In genomic region chr5:164312801-164313200, GRCh38 we compare ENCODE assay signal across 39 cellular contexts.
"Had no signal": no experiment of that assay in that cellular context is flagged by ENCODE, and none has a peak within 500 bp of the region (broad histone marks: within the 10 kb centered on the region; RNA-seq: fewer than 3 reads in every experiment).

No MANE protein-coding gene starts in this region.

- FAIRE-seq: astrocyte, bronchial epithelial cell had no signal

- H3K27ac ChIP-seq: adrenal gland, ascending aorta, body of pancreas, brain microvascular endothelial cell, breast epithelium, cardiac muscle cell had no signal

- H3K9me3 Mint-ChIP-seq: activated naive CD4-positive, alpha-beta T cell treated with anti-CD3 and anti-CD28 coated beads, Interleukin-2, amount 50 U/mL, for 24 hours; activated naive CD8-positive, alpha-beta T cell treated with anti-CD3 and anti-CD28 coated beads for 36 hours; activated naive CD8-positive, alpha-beta T cell treated with anti-CD3 and anti-CD28 coated beads, Interleukin-2, amount 10 ng/mL, durations not matched to agents 7 days and 5 days; activated T-helper 1 cell treated with anti-CD3 and anti-CD28 coated beads, Interleukin-12 subunit alpha, Interleukin-12 subunit beta, Interleukin-2, Interleukin-4 antibody, amounts not matched to agents 30 ng/mL and 10 ng/mL and 1 ng/mL, durations not matched to agents 14 hours and 24 hours and 36 hours; activated T-helper 2 cell treated with anti-CD3 and anti-CD28 coated beads, Interferon-gamma antibody, Interleukin-2, Interleukin-4, amounts not matched to agents 10 μg/mL and 5 μg/mL and 100 μg/mL, durations not matched to agents 14 hours and 24 hours and 36 hours; brain had no signal

- H3K4me3 ChIP-seq: adrenal gland, ascending aorta, body of pancreas, breast epithelium, cardiac muscle cell had no signal

- H3K36me3 Mint-ChIP-seq: activated naive CD4-positive, alpha-beta T cell treated with anti-CD3 and anti-CD28 coated beads, Interleukin-2, amount 10 ng/mL, durations not matched to agents 7 days and 5 days; activated naive CD4-positive, alpha-beta T cell treated with anti-CD3 and anti-CD28 coated beads, Interleukin-2, amount 50 U/mL, for 24 hours; activated naive CD4-positive, alpha-beta T cell treated with anti-CD3 and anti-CD28 coated beads, Interleukin-2, amount 50 U/mL, for 72 hours; activated naive CD8-positive, alpha-beta T cell; activated naive CD8-positive, alpha-beta T cell treated with anti-CD3 and anti-CD28 coated beads for 36 hours; activated naive CD8-positive, alpha-beta T cell treated with anti-CD3 and anti-CD28 coated beads, Interleukin-2, amount 10 ng/mL, durations not matched to agents 7 days and 5 days; brain had no signal

- H3K4me1 ChIP-seq: adrenal gland, ascending aorta, body of pancreas, breast epithelium had no signal

- H3K4me3 Mint-ChIP-seq: activated naive CD4-positive, alpha-beta T cell treated with anti-CD3 and anti-CD28 coated beads for 36 hours; activated naive CD4-positive, alpha-beta T cell treated with anti-CD3 and anti-CD28 coated beads, Interleukin-2, amount 10 ng/mL, durations not matched to agents 7 days and 5 days; activated naive CD4-positive, alpha-beta T cell treated with anti-CD3 and anti-CD28 coated beads, Interleukin-2, amount 50 U/mL, for 24 hours; activated naive CD8-positive, alpha-beta T cell; activated naive CD8-positive, alpha-beta T cell treated with anti-CD3 and anti-CD28 coated beads for 36 hours; activated naive CD8-positive, alpha-beta T cell treated with anti-CD3 and anti-CD28 coated beads, Interleukin-2, amount 10 ng/mL, durations not matched to agents 7 days and 5 days; activated naive CD8-positive, alpha-beta T cell treated with anti-CD3 and anti-CD28 coated beads, Interleukin-2, amount 50 U/mL, for 24 hours; activated T-cell treated with anti-CD3 and anti-CD28 coated beads, Interleukin-2, amount 50 U/mL, for 24 hours; activated T-cell treated with anti-CD3 and anti-CD28 coated beads, Interleukin-2, amount 50 U/mL, for 4 hours; activated T-cell treated with anti-CD3 and anti-CD28 coated beads, Interleukin-2, amount 50 U/mL, for 72 hours; activated T-helper 1 cell treated with anti-CD3 and anti-CD28 coated beads, Interleukin-12 subunit alpha, Interleukin-12 subunit beta, Interleukin-2, Interleukin-4 antibody, amounts not matched to agents 30 ng/mL and 10 ng/mL and 1 ng/mL, durations not matched to agents 14 hours and 24 hours and 36 hours; activated T-helper 17 cell treated with anti-CD3 and anti-CD28 coated beads, Interleukin-2, amount 50 U/mL, for 72 hours; brain; central memory CD8-positive, alpha-beta T cell had no signal

- H3K27ac Mint-ChIP-seq: activated naive CD4-positive, alpha-beta T cell treated with anti-CD3 and anti-CD28 coated beads for 36 hours; activated naive CD4-positive, alpha-beta T cell treated with anti-CD3 and anti-CD28 coated beads, Interleukin-2, amount 10 ng/mL, durations not matched to agents 7 days and 5 days; activated naive CD4-positive, alpha-beta T cell treated with anti-CD3 and anti-CD28 coated beads, Interleukin-2, amount 50 U/mL, for 24 hours; activated naive CD4-positive, alpha-beta T cell treated with anti-CD3 and anti-CD28 coated beads, Interleukin-2, amount 50 U/mL, for 72 hours; activated naive CD8-positive, alpha-beta T cell; activated naive CD8-positive, alpha-beta T cell treated with anti-CD3 and anti-CD28 coated beads for 36 hours; activated naive CD8-positive, alpha-beta T cell treated with anti-CD3 and anti-CD28 coated beads, Interleukin-2, amount 10 ng/mL, durations not matched to agents 7 days and 5 days; activated naive CD8-positive, alpha-beta T cell treated with anti-CD3 and anti-CD28 coated beads, Interleukin-2, amount 50 U/mL, for 24 hours; activated T-cell treated with anti-CD3 and anti-CD28 coated beads, Interleukin-2, amount 50 U/mL, for 24 hours; activated T-cell treated with anti-CD3 and anti-CD28 coated beads, Interleukin-2, amount 50 U/mL, for 72 hours; activated T-helper 1 cell treated with anti-CD3 and anti-CD28 coated beads, Interleukin-12 subunit alpha, Interleukin-12 subunit beta, Interleukin-2, Interleukin-4 antibody, amounts not matched to agents 30 ng/mL and 10 ng/mL and 1 ng/mL, durations not matched to agents 14 hours and 24 hours and 36 hours; activated T-helper 17 cell treated with anti-CD3 and anti-CD28 coated beads, Interleukin-2, amount 50 U/mL, for 72 hours; activated T-helper 2 cell treated with anti-CD3 and anti-CD28 coated beads, Interferon-gamma antibody, Interleukin-2, Interleukin-4, amounts not matched to agents 10 μg/mL and 5 μg/mL and 100 μg/mL, durations not matched to agents 14 hours and 24 hours and 36 hours; brain had no signal

- H3K4me1 Mint-ChIP-seq: activated naive CD4-positive, alpha-beta T cell treated with anti-CD3 and anti-CD28 coated beads, Interleukin-2, amount 10 ng/mL, durations not matched to agents 7 days and 5 days; activated naive CD4-positive, alpha-beta T cell treated with anti-CD3 and anti-CD28 coated beads, Interleukin-2, amount 50 U/mL, for 24 hours; activated naive CD8-positive, alpha-beta T cell treated with anti-CD3 and anti-CD28 coated beads for 36 hours; activated naive CD8-positive, alpha-beta T cell treated with anti-CD3 and anti-CD28 coated beads, Interleukin-2, amount 10 ng/mL, durations not matched to agents 7 days and 5 days; activated naive CD8-positive, alpha-beta T cell treated with anti-CD3 and anti-CD28 coated beads, Interleukin-2, amount 50 U/mL, for 24 hours; activated T-helper 17 cell treated with anti-CD3 and anti-CD28 coated beads, Interleukin-2, amount 50 U/mL, for 72 hours; brain; central memory CD8-positive, alpha-beta T cell had no signal

- DNase-seq: activated effector memory CD4-positive, alpha-beta T cell treated with anti-CD3 and anti-CD28 coated beads, Interleukin-2, amount 50 U/mL, for 16 hours; activated effector memory CD4-positive, alpha-beta T cell treated with Interleukin-2 at 50 U/mL for 16 hours; activated gamma-delta T cell; activated gamma-delta T cell treated with Interleukin-2 at 50 U/mL for 16 hours; activated naive CD4-positive, alpha-beta T cell; activated naive CD4-positive, alpha-beta T cell treated with anti-CD3 and anti-CD28 coated beads for 36 hours; activated naive CD4-positive, alpha-beta T cell treated with anti-CD3 and anti-CD28 coated beads, Interleukin-2, amount 10 ng/mL, durations not matched to agents 7 days and 5 days; activated naive CD4-positive, alpha-beta T cell treated with anti-CD3 and anti-CD28 coated beads, Interleukin-2, amount 50 U/mL, for 16 hours; activated naive CD4-positive, alpha-beta T cell treated with Interleukin-2 at 50 U/mL for 16 hours; activated naive CD8-positive, alpha-beta T cell treated with anti-CD3 and anti-CD28 coated beads for 36 hours; activated naive CD8-positive, alpha-beta T cell treated with anti-CD3 and anti-CD28 coated beads, Interleukin-2, amount 10 ng/mL, durations not matched to agents 7 days and 5 days; activated naive CD8-positive, alpha-beta T cell treated with anti-CD3 and anti-CD28 coated beads, Interleukin-2, amount 50 U/mL, for 24 hours; activated T-cell treated with anti-CD3 and anti-CD28 coated beads, Interleukin-2, amount 50 U/mL, for 24 hours; activated T-cell treated with anti-CD3 and anti-CD28 coated beads, Interleukin-2, amount 50 U/mL, for 4 hours; activated T-cell treated with anti-CD3 and anti-CD28 coated beads, Interleukin-2, amount 50 U/mL, for 48 hours; activated T-cell treated with anti-CD3 and anti-CD28 coated beads, Interleukin-2, amount 50 U/mL, for 72 hours; adrenal gland; amniotic stem cell; amygdala; anterior cingulate cortex; aorta; body of pancreas; brain microvascular endothelial cell; caudate nucleus; central memory CD4-positive, alpha-beta T cell; cerebellar nuclear complex had no signal

- H3K9me3 ChIP-seq: adrenal gland, ascending aorta, body of pancreas, breast epithelium had no signal

- H3K27me3 ChIP-seq: adrenal gland, ascending aorta, body of pancreas, brain microvascular endothelial cell, breast epithelium, cardiac muscle cell had no signal

- H3K36me3 ChIP-seq: adrenal gland, ascending aorta, brain microvascular endothelial cell, breast epithelium, cardiac muscle cell had no signal

- ATAC-seq: activated naive CD4-positive, alpha-beta T cell treated with anti-CD3 and anti-CD28 coated beads, Interleukin-2, amount 50 U/mL, for 72 hours; activated naive CD8-positive, alpha-beta T cell treated with anti-CD3 and anti-CD28 coated beads, Interleukin-2, amount 50 U/mL, for 24 hours; activated T-cell treated with anti-CD3 and anti-CD28 coated beads, Interleukin-2, amount 50 U/mL, for 4 hours; activated T-cell treated with anti-CD3 and anti-CD28 coated beads, Interleukin-2, amount 50 U/mL, for 72 hours; activated T-helper 17 cell treated with anti-CD3 and anti-CD28 coated beads, Interleukin-2, amount 50 U/mL, for 72 hours; body of pancreas had no signal

- H3K27me3 Mint-ChIP-seq: activated naive CD4-positive, alpha-beta T cell treated with anti-CD3 and anti-CD28 coated beads, Interleukin-2, amount 10 ng/mL, durations not matched to agents 7 days and 5 days; activated naive CD4-positive, alpha-beta T cell treated with anti-CD3 and anti-CD28 coated beads, Interleukin-2, amount 50 U/mL, for 24 hours; activated naive CD8-positive, alpha-beta T cell; activated naive CD8-positive, alpha-beta T cell treated with anti-CD3 and anti-CD28 coated beads for 36 hours; activated naive CD8-positive, alpha-beta T cell treated with anti-CD3 and anti-CD28 coated beads, Interleukin-2, amount 10 ng/mL, durations not matched to agents 7 days and 5 days; activated naive CD8-positive, alpha-beta T cell treated with anti-CD3 and anti-CD28 coated beads, Interleukin-2, amount 50 U/mL, for 24 hours; activated T-cell treated with anti-CD3 and anti-CD28 coated beads, Interleukin-2, amount 50 U/mL, for 24 hours; activated T-helper 17 cell treated with anti-CD3 and anti-CD28 coated beads, Interleukin-2, amount 50 U/mL, for 72 hours; central memory CD8-positive, alpha-beta T cell had no signal
